In the genomic region with DNA sequence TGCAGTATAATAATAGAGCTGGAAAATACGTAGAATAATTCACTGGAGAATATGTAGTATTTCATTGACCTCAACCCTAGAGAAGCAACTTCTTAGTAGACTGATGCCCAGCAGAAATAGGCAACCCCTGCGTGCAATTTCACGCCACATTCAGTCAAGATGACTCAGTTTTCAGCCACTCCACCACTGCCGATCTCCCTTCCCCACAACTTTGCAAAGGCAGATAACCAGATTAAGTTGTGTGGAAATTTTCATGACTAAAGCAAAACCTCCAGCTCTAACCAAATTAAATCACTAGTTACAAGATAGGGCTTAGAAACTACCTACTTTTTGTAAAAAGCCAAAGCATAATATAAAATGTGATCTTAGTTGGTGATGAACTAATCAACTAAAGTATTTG, we compare ENCODE assay signal across 1 cellular context.
TF ChIP-seq lines count a peak whose summit lies in the region.

No MANE protein-coding gene starts in this region.

TF ChIP-seq in IMR-90, 13 proteins besides CTCF, POLR2A, EP300 and RAD21 (continued from another document):
- no peak for TF ChIP-seq USF2 (IDR thresholded peaks at IDR 0.05; ENCODE audit: low read depth, low read length)
